8 cellular contexts compared by ENCODE assay signal in genomic region chr16:15435216-15435864, GRCh38. TPM values are rescaled to one million over a fixed set of nuclear protein-coding genes. Genes with fewer than 3 reads are reported as not detected.
DNase-seq lines count a peak whose midpoint lies in the region; ATAC-seq and TF ChIP-seq lines count a peak whose summit lies in the region.

No MANE protein-coding gene starts in this region.

- peak overlapping the region; percentile 92 for H2AK9ac ChIP-seq in IMR-90 (replicated peaks; ENCODE audit: low read depth, low read length, poor library complexity)

- no peak overlapping the region; the same call in 1 of the 2 replicates for H4K5ac ChIP-seq in IMR-90 (ENCODE audit: low read depth, low read length)

- no peak for DNase-seq in IMR-90
- DNase-seq in mammary epithelial cell = no peak
- DNase-seq in vagina (ENCODE audit: extremely low spot score in 2 of 2) = no peak
- no peak for DNase-seq in NCI-H82 (lab: John Stamatoyannopoulos, UW)
- DNase-seq in NOMO-1 treated with dmso at 0.1 percent for 144 hours (lab: John Stamatoyannopoulos, UW; ENCODE audit: unreplicated experiment) = no peak
- DNase-seq in stimulated activated CD4-positive, alpha-beta T cell treated with anti-CD3 and anti-CD28 coated beads, Interleukin-4, amount 100 ng/mL, for 4 hours = no peak

- H3K27ac ChIP-seq in 22Rv1 (no peak overlapping the region), IMR-90 (ENCODE audit: insufficient read depth, low read length) (peak overlapping the region; percentile 92), mammary epithelial cell (ENCODE audit: insufficient read depth, low read depth, low read length) (no peak overlapping the region), mesodermal cell (ENCODE audit: low read depth, low read length, severe bottlenecking) (no peak overlapping the region), vagina (peak overlapping the region; percentile 86)

- H2AK5ac ChIP-seq in IMR-90 (ENCODE audit: low read depth, low read length) = peak overlapping the region; percentile 51; the same call in 1 of the 2 replicates

- peak overlapping the region; percentile 14 to 44; a peak in 1 of 4 replicates for H4K8ac ChIP-seq in IMR-90 (ENCODE audit: low read depth in 2 of 2, low read length in 2 of 2)

- peak overlapping the region; percentile 44; the same call in 1 of the 2 replicates for H2BK120ac ChIP-seq in IMR-90 (ENCODE audit: low read depth, low read length)

- H3K9ac ChIP-seq in IMR-90 (ENCODE audit: low read depth, low read length) (peak overlapping the region; percentile 96), mammary epithelial cell (ENCODE audit: insufficient read depth, low read length) (peak overlapping the region; percentile 27)

- H3K14ac ChIP-seq in IMR-90 (replicated peaks; ENCODE audit: low read depth, low read length) = peak overlapping the region; percentile 60; the same call in 1 of the 2 replicates

- CTCF ChIA-PET in IMR-90 (lab: Yijun Ruan, JAX) (interaction anchor here (0.9 kb wide), 1 partner anchor 237 kb away, joined by 5 read pairs; no protein-coding TSS in a partner anchor), mammary epithelial cell (lab: Charles Lee; ENCODE audit: low non-redundant PET) (no interaction called here)

- H3K9me1 ChIP-seq in IMR-90 (ENCODE audit: insufficient read depth, low read length) = no peaks in the 10 kb centered on the region

- H3K4ac ChIP-seq in IMR-90 (ENCODE audit: low read depth, low read length) = peak overlapping the region; percentile 21

- 0% methylated on average over 2 of the region's 22 CpGs; no CpG with 5 or more reads in 1 of the 2 experiments for WGBS in IMR-90 (ENCODE audit: extremely low coverage in 2 of 2, insufficient read length in 1 of 2), 2 experiments
- WGBS in mammary epithelial cell (ENCODE audit: low coverage, missing lambda C conversion rate) = 9% methylated on average over 21 of the region's 22 CpGs
- WGBS in mesodermal cell (ENCODE audit: insufficient coverage in 2 of 2), 2 experiments = 6 to 14% methylated on average over 3 to 13 of the region's 22 CpGs

- H2BK20ac ChIP-seq in IMR-90 (ENCODE audit: low read depth, low read length) = no peak overlapping the region

- peak overlapping the region; percentile 51; the same call in 1 of the 2 replicates for H3K56ac ChIP-seq in IMR-90 (ENCODE audit: extremely low read depth, insufficient read depth, low read length)

- H3K18ac ChIP-seq in IMR-90 (ENCODE audit: low read depth, low read length) = no peak overlapping the region; the same call in 1 of the 2 replicates

- H3K4me2 ChIP-seq in IMR-90 (ENCODE audit: low read depth, low read length) = peak overlapping the region; percentile 86
- H3K4me2 ChIP-seq in mammary epithelial cell (ENCODE audit: insufficient read depth, low read depth, low read length) = peak overlapping the region; percentile 84

- H3K79me2 ChIP-seq in mammary epithelial cell (ENCODE audit: insufficient read depth, low read length) = no peaks in the 10 kb centered on the region

- H2AFZ ChIP-seq in IMR-90 (replicated peaks; ENCODE audit: low read length, poor library complexity) = peak overlapping the region; percentile 89
- H2AFZ ChIP-seq in mammary epithelial cell (ENCODE audit: low read depth, low read length) = peak overlapping the region; percentile 88

- ATAC-seq in IMR-90 (ENCODE audit: low read depth) = 0 out of 2 replicates have a peak, but pooled peaks have one; percentile 1

- H3K4me1 ChIP-seq in IMR-90 (ENCODE audit: control insufficient read depth, insufficient read depth, low read length) (peaks cover 10% of the 10 kb centered on the region), mammary epithelial cell (ENCODE audit: insufficient read depth, low read length) (peaks cover 10% of the 10 kb centered on the region), mesodermal cell (ENCODE audit: control insufficient read depth, insufficient read depth, low read length, poor library complexity, severe bottlenecking) (peaks cover 6% of the 10 kb centered on the region), vagina (peaks cover 21% of the 10 kb centered on the region)

- POLR2A ChIA-PET in IMR-90 (lab: Charles Lee; ENCODE audit: unreplicated experiment) = interaction anchor here (0.6 kb wide), 1 partner anchor 208 kb away, joined by 9 read pairs; the partner anchor contains the start of gene MARF1

- H4K20me1 ChIP-seq in IMR-90 (ENCODE audit: insufficient read depth, low read length) = peaks cover 29% of the 10 kb centered on the region
- no peaks in the 10 kb centered on the region for H4K20me1 ChIP-seq in mammary epithelial cell (ENCODE audit: insufficient read depth, low read length)

- H3K79me1 ChIP-seq in IMR-90 (ENCODE audit: low read depth in 1 of 2, low read length in 2 of 2) = peaks cover 8 to 45% of the 10 kb centered on the region in 2 experiments

- no TSS peak for BruUV-seq in IMR-90 (replicated peaks; lab: Mats Ljungman, UMichigan)
- no TSS peak for BruUV-seq in mammary epithelial cell (replicated peaks; lab: Mats Ljungman, UMichigan)

- TF ChIP-seq RAD21 in IMR-90 (IDR thresholded peaks at IDR 0.05; ENCODE audit: low read length) = no peak

- dilution Hi-C loops in IMR-90 (cut with HindIII; ENCODE audit: low sequenced_read_pairs, unreplicated experiment) (no loop called here), mammary epithelial cell (cut with HindIII; ENCODE audit: low sequenced_read_pairs) (no loop called here)

- in situ Hi-C loops in IMR-90 (cut with MboI; ENCODE audit: low sequenced_read_pairs) = loop anchor here (10.0 kb wide), 1 partner anchor 69 kb away; no protein-coding TSS in a partner anchor
- in situ Hi-C loops in mammary epithelial cell (cut with MboI; ENCODE audit: low sequenced_read_pairs in 2 of 2) = no loop called here

- TF ChIP-seq CTCF in 22Rv1 (IDR thresholded peaks at IDR 0.05) (0 out of 2 replicates have a peak, but pooled peaks have one; percentile 7), IMR-90 (conservative IDR thresholded peaks at IDR 0.05; ENCODE audit: low read depth, low read length) (no peak), mammary epithelial cell (conservative IDR thresholded peaks at IDR 0.05 in 1 of 2, IDR thresholded peaks at IDR 0.05 in 1 of 2; ENCODE audit: extremely low read depth in 1 of 2, insufficient read depth in 1 of 2, low read depth in 1 of 2, low read length in 2 of 2) (peak in 1 of 2 donors; percentile 55), vagina (IDR thresholded peaks at IDR 0.05) (no peak)

- intact Hi-C loops in IMR-90 (cut with micrococcal nuclease) (loop anchor here (2.0 kb wide), 1 partner anchor 115 kb away; no protein-coding TSS in a partner anchor), mammary epithelial cell (cut with micrococcal nuclease) (no loop called here), vagina (cut with DNase I) (loop anchor here (10.0 kb wide), 1 partner anchor 79 kb away; no protein-coding TSS in a partner anchor)

- H3K36me3 ChIP-seq in IMR-90 (ENCODE audit: control insufficient read depth, insufficient read depth, low read length) (no peaks in the 10 kb centered on the region), mammary epithelial cell (ENCODE audit: insufficient read depth, low read length) (no peaks in the 10 kb centered on the region), mesodermal cell (ENCODE audit: control insufficient read depth, insufficient read depth, low read length) (no peaks in the 10 kb centered on the region), vagina (no peaks in the 10 kb centered on the region)

- no peaks in the 10 kb centered on the region for H3K9me3 ChIP-seq in IMR-90 (ENCODE audit: control insufficient read depth, insufficient read depth, low read length)
- no peaks in the 10 kb centered on the region for H3K9me3 ChIP-seq in mammary epithelial cell (replicated peaks; ENCODE audit: insufficient read depth, low read length)
- H3K9me3 ChIP-seq in mesodermal cell (ENCODE audit: control insufficient read depth, low read length) = no peaks in the 10 kb centered on the region
- H3K9me3 ChIP-seq in vagina = no peaks in the 10 kb centered on the region

- peak overlapping the region; percentile 19 for H2BK5ac ChIP-seq in IMR-90 (ENCODE audit: low read depth, low read length, poor library complexity, severe bottlenecking)

- no peak overlapping the region for H4K91ac ChIP-seq in IMR-90 (ENCODE audit: insufficient read depth, low read depth, low read length)

- peak overlapping the region; percentile 23; the same call in 2 of the 3 replicates for H2BK15ac ChIP-seq in IMR-90 (ENCODE audit: low read depth, low read length)

- H3K27me3 ChIP-seq in IMR-90 (ENCODE audit: control insufficient read depth, insufficient read depth, low read length) = no peaks in the 10 kb centered on the region
- no peaks in the 10 kb centered on the region for H3K27me3 ChIP-seq in mammary epithelial cell (ENCODE audit: insufficient read depth, low read length)
- H3K27me3 ChIP-seq in vagina = no peaks in the 10 kb centered on the region

- peak overlapping the region; percentile 71 for H3K4me3 ChIP-seq in IMR-90 (ENCODE audit: insufficient read depth, low read depth, low read length)
- H3K4me3 ChIP-seq in mammary epithelial cell (replicated peaks in 1 of 3; ENCODE audit: insufficient read depth in 1 of 3, low read depth in 2 of 3, low read length in 3 of 3) = peak overlapping the region; percentile 59 to 87 (median 70)
- peak overlapping the region; percentile 73 for H3K4me3 ChIP-seq in mesodermal cell (ENCODE audit: extremely low read depth, insufficient read depth, low read length, poor library complexity, severe bottlenecking)
- peak overlapping the region; percentile 60 to 76 for H3K4me3 ChIP-seq in vagina

- peak overlapping the region; percentile 84 for H3K23ac ChIP-seq in IMR-90 (ENCODE audit: low read depth, low read length)

- TF ChIP-seq POLR2A in IMR-90 (IDR thresholded peaks at IDR 0.05; ENCODE audit: low read depth, low read length) (no peak), vagina (IDR thresholded peaks at IDR 0.05) (no peak)

RNA-seq across cellular contexts. Expression of gene BMERB1, which starts 1.0 kb away (rescaled TPM):
- total RNA-seq in IMR-90 (2012; rRNA removed) (22.5 and 22.6 TPM in 2 replicates), mammary epithelial cell (10 to 100 TPM; 15.7 to 18.5 TPM), vagina (46.9 TPM)
- polyA plus RNA-seq in IMR-90 (2012; rRNA removed) (31.2 and 32.9 TPM in 2 replicates), mammary epithelial cell (9.4 TPM)
- 21.4 and 35.3 TPM in 2 replicates for polyA plus RNA-seq in IMR-90 (2012; cell fraction: cytosol; rRNA removed)
- polyA plus RNA-seq in IMR-90 (2012; cell fraction: nucleus; rRNA removed; ENCODE audit: low replicate concordance) = 27.4 and 30.5 TPM in 2 replicates
- 0.67 TPM for polyA minus RNA-seq in mammary epithelial cell
- polyA plus RNA-seq in mesodermal cell (2013, experiment 1 of 2) = 58.0 TPM
- polyA plus RNA-seq in mesodermal cell (2013, experiment 2 of 2) = 61.8 TPM

RNA-seq across cellular contexts. Expression of gene MPV17L, which starts 39.8 kb away (rescaled TPM):
- under 0.01 TPM in 1 of 2 replicates, not detected in the other for total RNA-seq in IMR-90 (2012; rRNA removed)
- 0.03 and 0.13 TPM in 2 replicates for polyA plus RNA-seq in IMR-90 (2012; rRNA removed)
- not detected in 2 replicates for polyA plus RNA-seq in IMR-90 (2012; cell fraction: cytosol; rRNA removed)
- 0.03 TPM in 1 of 2 replicates, not detected in the other for polyA plus RNA-seq in IMR-90 (2012; cell fraction: nucleus; rRNA removed; ENCODE audit: low replicate concordance)
- total RNA-seq in mammary epithelial cell = 1 to 10 TPM in 1 of 2 donors, under 1 TPM in 1; 0.24 to 7.8 TPM
- polyA plus RNA-seq in mammary epithelial cell = 1.7 TPM
- polyA minus RNA-seq in mammary epithelial cell = 0.05 TPM
- 0.55 TPM for polyA plus RNA-seq in mesodermal cell (2013, experiment 1 of 2)
- polyA plus RNA-seq in mesodermal cell (2013, experiment 2 of 2) = 0.61 TPM
- total RNA-seq in vagina = 4.4 TPM

RNA-seq across cellular contexts. Expression of gene NPIPA5, which starts 57.2 kb away (rescaled TPM):
- not detected in 2 replicates for total RNA-seq in IMR-90 (2012; rRNA removed)
- polyA plus RNA-seq in IMR-90 (2012; rRNA removed) = 1.3 and 1.5 TPM in 2 replicates
- 0.19 and 0.29 TPM in 2 replicates for polyA plus RNA-seq in IMR-90 (2012; cell fraction: cytosol; rRNA removed)
- polyA plus RNA-seq in IMR-90 (2012; cell fraction: nucleus; rRNA removed; ENCODE audit: low replicate concordance) = 1.2 and 7.0 TPM in 2 replicates
- 1 to 10 TPM; 1.5 to 8.0 TPM for total RNA-seq in mammary epithelial cell
- polyA plus RNA-seq in mammary epithelial cell = 0.42 TPM
- polyA minus RNA-seq in mammary epithelial cell = not detected
- 13.5 TPM for polyA plus RNA-seq in mesodermal cell (2013, experiment 1 of 2)
- 15.8 TPM for polyA plus RNA-seq in mesodermal cell (2013, experiment 2 of 2)
- 5.9 TPM for total RNA-seq in vagina

Comparison
In these comparisons a context has a peak if more than half of its experiments do, and no peak if none do; other contexts are left out.
1. H3K27ac ChIP-seq: peak in IMR-90 (single experiment) and vagina (single experiment); none in 22Rv1 (single experiment), mammary epithelial cell (single experiment) and mesodermal cell (single experiment).
2. Peak in every context shown above with its lines, with median percentiles within 50 percentile points of each other: H3K4me3 ChIP-seq.